In genomic region chr17:17041571-17042380, GRCh38 we compare ENCODE assay signal across 8 cellular contexts. TPM values are rescaled to one million over a fixed set of nuclear protein-coding genes. Genes with fewer than 3 reads are reported as not detected.
DNase-seq lines count a peak whose midpoint lies in the region; ATAC-seq lines count a peak whose summit lies in the region.

No MANE protein-coding gene starts in this region.

- peak overlapping the region; percentile 66 for H3K4me3 Mint-ChIP-seq in activated naive CD4-positive, alpha-beta T cell treated with anti-CD3 and anti-CD28 coated beads, Interleukin-2, amount 10 ng/mL, durations not matched to agents 7 days and 5 days

- peaks cover 6% of the 10 kb centered on the region for H3K27me3 Mint-ChIP-seq in activated naive CD4-positive, alpha-beta T cell treated with anti-CD3 and anti-CD28 coated beads, Interleukin-2, amount 10 ng/mL, durations not matched to agents 7 days and 5 days

- H3K27ac Mint-ChIP-seq in activated naive CD4-positive, alpha-beta T cell treated with anti-CD3 and anti-CD28 coated beads, Interleukin-2, amount 10 ng/mL, durations not matched to agents 7 days and 5 days: no peak overlapping the region

- in situ Hi-C loops in SK-MEL-5 (cut with HindIII; ENCODE audit: low pct_unique_long_range_greater_than_20kb, low sequenced_read_pairs): no loop called here

- DNase-seq in GM04503 (ENCODE audit: low read depth) (peak; percentile 67), NAMALWA (ENCODE audit: low spot score) (peak; percentile 86), SK-MEL-5 (ENCODE audit: low read depth, low spot score) (peak; percentile 96), globus pallidus (ENCODE audit: low spot score) (peak; percentile 97), nucleus accumbens (lab: John Stamatoyannopoulos, UW) (peak; percentile 71 to 99 (median 96)), superior temporal gyrus (ENCODE audit: extremely low spot score) (peak; percentile 98)
- DNase-seq in activated naive CD4-positive, alpha-beta T cell treated with anti-CD3 and anti-CD28 coated beads, Interleukin-2, amount 10 ng/mL, durations not matched to agents 7 days and 5 days: peak; percentile 98

- CTCF ChIA-PET in activated naive CD4-positive, alpha-beta T cell treated with anti-CD3 and anti-CD28 coated beads, Interleukin-2, amount 10 ng/mL, durations not matched to agents 7 days and 5 days (lab: Charles Lee): no interaction called here

- ATAC-seq in HG02571 (IDR thresholded peaks at IDR 0.05; ENCODE audit: unreplicated experiment): peak; percentile 92

- peaks cover 10% of the 10 kb centered on the region for H3K36me3 Mint-ChIP-seq in activated naive CD4-positive, alpha-beta T cell treated with anti-CD3 and anti-CD28 coated beads, Interleukin-2, amount 10 ng/mL, durations not matched to agents 7 days and 5 days

- peaks cover 41% of the 10 kb centered on the region for H3K4me1 Mint-ChIP-seq in activated naive CD4-positive, alpha-beta T cell treated with anti-CD3 and anti-CD28 coated beads, Interleukin-2, amount 10 ng/mL, durations not matched to agents 7 days and 5 days

- no peaks in the 10 kb centered on the region for H3K9me3 Mint-ChIP-seq in activated naive CD4-positive, alpha-beta T cell treated with anti-CD3 and anti-CD28 coated beads, Interleukin-2, amount 10 ng/mL, durations not matched to agents 7 days and 5 days

RNA-seq across cellular contexts. Expression of gene MPRIP, which starts 0.5 kb away (rescaled TPM):
- total RNA-seq in SK-MEL-5 (2014; rRNA removed; shearing (Covaris generic)): 85.5 and 87.9 TPM in 2 replicates
- 101 and 118 TPM in 2 replicates for polyA plus RNA-seq in SK-MEL-5 (2015; cell fraction: cytosol; rRNA removed)
- 106 and 128 TPM in 2 replicates for polyA plus RNA-seq in SK-MEL-5 (2015; cell fraction: nucleus; rRNA removed)

Comparison
In these comparisons a context has a peak if more than half of its experiments do, and no peak if none do; other contexts are left out.
1. Peak in every context shown above with its lines: DNase-seq and ATAC-seq.